ENCODE assay signal across 8 cellular contexts in the genomic region with DNA sequence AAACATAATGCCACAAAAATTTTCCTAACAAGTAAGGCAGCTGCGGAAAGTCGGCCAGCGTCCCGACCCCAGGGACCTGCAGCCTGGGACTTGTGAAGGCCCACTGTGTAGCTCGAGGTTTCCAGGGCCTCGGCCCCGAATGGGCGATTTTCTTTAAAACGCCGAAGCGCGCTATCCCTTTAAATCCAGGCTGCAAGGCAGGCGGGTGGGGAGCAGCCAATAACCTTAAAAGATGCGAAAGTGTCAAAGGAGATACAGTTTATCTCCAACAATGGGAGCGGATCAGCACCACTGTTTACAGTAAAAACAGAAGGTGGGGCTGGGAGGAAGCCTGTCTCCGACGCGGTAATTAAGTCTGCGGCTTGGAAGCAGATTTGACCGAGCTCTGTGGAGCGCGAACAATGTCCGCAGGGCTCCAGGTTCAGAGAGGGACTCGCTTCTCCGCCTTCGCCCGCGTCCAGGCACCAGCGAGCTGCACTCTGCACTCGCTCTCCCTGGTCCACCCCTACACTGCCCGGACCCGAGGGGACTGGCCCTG. TPM values are rescaled to one million over a fixed set of nuclear protein-coding genes. Genes with fewer than 3 reads are reported as not detected.
DNase-seq lines count a peak whose midpoint lies in the region; ATAC-seq and TF ChIP-seq lines count a peak whose summit lies in the region.

No MANE protein-coding gene starts in this region.

- H3K27ac ChIP-seq in RWPE1, result peak overlapping the region; percentile 96
- peak overlapping the region; percentile 91 for H3K27ac ChIP-seq in stomach smooth muscle (ENCODE audit: low read length)

- CTCF ChIA-PET in RWPE1 (lab: Yijun Ruan, JAX), result interaction anchor here (0.5 to 2.6 kb wide), 11 partner anchors 25 to 811 kb away, joined by 3 to 14 read pairs (median 4); no protein-coding TSS in a partner anchor
- CTCF ChIA-PET in GM10248 (lab: Yijun Ruan, JAX), result interaction anchor here (0.9 to 3.3 kb wide), 8 partner anchors 9 to 643 kb away, joined by 3 to 20 read pairs (median 3); a partner anchor contains a TSS

- POLR2A ChIA-PET in RWPE1 (lab: Yijun Ruan, JAX; ENCODE audit: low non-redundant PET) (interaction anchor here (0.8 to 1.0 kb wide), 2 partner anchors 16 to 169 kb away, joined by 3 read pairs; no protein-coding TSS in a partner anchor), GM10248 (lab: Yijun Ruan, JAX) (no interaction called here)

- no peaks in the 10 kb centered on the region for H3K9me3 ChIP-seq in stomach smooth muscle (ENCODE audit: control insufficient read depth in 2 of 2, low read length in 2 of 2)

- no peaks in the 10 kb centered on the region for H3K27me3 ChIP-seq in stomach smooth muscle (ENCODE audit: control insufficient read depth in 1 of 2, insufficient read depth in 2 of 2, low read length in 2 of 2)

- H3K4me3 ChIP-seq in choroid plexus epithelial cell (ENCODE audit: low read depth, low read length) (peak overlapping the region; percentile 82), stomach smooth muscle (ENCODE audit: low read length in 2 of 2) (peak overlapping the region; percentile 93 to 96)

- no peaks in the 10 kb centered on the region for H3K36me3 ChIP-seq in stomach smooth muscle (ENCODE audit: control insufficient read depth in 2 of 2, insufficient read depth in 2 of 2, low read length in 2 of 2)

- TF ChIP-seq CTCF in RWPE1 (conservative IDR thresholded peaks at IDR 0.05; ENCODE audit: low read depth) (no peak), choroid plexus epithelial cell (conservative IDR thresholded peaks at IDR 0.05; ENCODE audit: low read depth, low read length) (no peak), GM10248 (IDR thresholded peaks at IDR 0.05; ENCODE audit: control extremely low read depth, extremely low read depth, low read depth, missing control alignments) (no peak)

- ATAC-seq in HG03135 (IDR thresholded peaks at IDR 0.05; ENCODE audit: unreplicated experiment), result peak; percentile 3
- ATAC-seq in left lobe of liver, result peak; percentile 1

- peaks cover 29% of the 10 kb centered on the region for H3K4me1 ChIP-seq in stomach smooth muscle (ENCODE audit: control insufficient read depth, insufficient read depth, low read length)

- DNase-seq in Daoy (ENCODE audit: low read depth), result peak; percentile 78
- peak; percentile 68 for DNase-seq in RWPE1 (ENCODE audit: low spot score)
- DNase-seq in choroid plexus epithelial cell (ENCODE audit: low read depth), result peak; percentile 64
- DNase-seq in left lobe of liver (ENCODE audit: low spot score), result no peak
- no peak for DNase-seq in COLO668 (lab: John Stamatoyannopoulos, UW; ENCODE audit: unreplicated experiment)
- DNase-seq in GM10248 (ENCODE audit: extremely low spot score), result no peak

- peak overlapping the region; percentile 89 to 90 for H3K9ac ChIP-seq in stomach smooth muscle (ENCODE audit: low read length in 2 of 2)

RNA-seq across cellular contexts. Expression of a gene that starts 1.6 kb away (rescaled TPM):
- total RNA-seq in Daoy (2014; rRNA removed; shearing (Covaris generic)), result 2.5 and 3.6 TPM in 2 replicates
- 2.9 TPM for total RNA-seq in left lobe of liver

Comparison
In these comparisons a context has a peak if more than half of its experiments do, and no peak if none do; other contexts are left out.
1. DNase-seq: peak in Daoy (single experiment), RWPE1 (single experiment) and choroid plexus epithelial cell (single experiment); none in left lobe of liver (single experiment), COLO668 (single experiment) and GM10248 (single experiment).